In the genomic region with DNA sequence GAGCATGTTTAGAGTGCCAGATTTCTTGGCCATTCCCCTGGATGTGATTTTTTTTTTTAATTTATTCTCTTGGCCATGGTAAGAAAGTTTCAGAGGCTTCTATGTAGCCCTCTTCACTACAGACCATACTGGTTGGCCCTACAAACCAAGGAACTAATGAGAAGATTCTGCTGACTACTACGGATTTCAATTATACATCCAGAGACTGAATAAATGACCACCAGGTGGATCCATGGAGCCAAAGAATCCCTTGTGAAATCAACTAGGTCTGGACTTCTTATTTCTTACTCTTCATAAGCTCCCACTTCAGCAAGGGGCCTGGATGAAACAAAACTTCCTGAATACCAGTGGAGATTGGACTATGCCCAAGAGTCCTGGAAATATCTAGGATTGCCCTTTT, we compare ENCODE assay signal across 11 cellular contexts. TPM values are rescaled to one million over a fixed set of nuclear protein-coding genes. Genes with fewer than 3 reads are reported as not detected.
DNase-seq lines count a peak whose midpoint lies in the region; ATAC-seq, FAIRE-seq and TF ChIP-seq lines count a peak whose summit lies in the region.
"Had no signal": no experiment of that assay in that cellular context is flagged by ENCODE, and none has a peak within 500 bp of the region (broad histone marks: within the 10 kb centered on the region; RNA-seq: fewer than 3 reads in every experiment).

No MANE protein-coding gene starts in this region.

- BruUV-seq in endothelial cell of umbilical vein (replicated peaks; lab: Mats Ljungman, UMichigan), result no TSS peak

- no peak overlapping the region for H2AFZ ChIP-seq in endothelial cell of umbilical vein (ENCODE audit: low read depth, low read length)

- CTCF ChIA-PET in endothelial cell of umbilical vein (lab: Charles Lee), result interaction anchor here (0.6 to 2.0 kb wide), 10 partner anchors 9 to 1877 kb away, joined by 3 to 13 read pairs (median 4); no protein-coding TSS in a partner anchor

- H3K4me2 ChIP-seq in endothelial cell of umbilical vein (ENCODE audit: insufficient read depth, low read length), result no peak overlapping the region

- no peaks in the 10 kb centered on the region for H3K36me3 Mint-ChIP-seq in activated naive CD4-positive, alpha-beta T cell treated with anti-CD3 and anti-CD28 coated beads, Interleukin-2, amount 50 U/mL, for 72 hours

- no peaks in the 10 kb centered on the region for H3K36me3 ChIP-seq in endothelial cell of umbilical vein (ENCODE audit: control insufficient read depth in 2 of 2, extremely low read depth in 1 of 2, insufficient read depth in 2 of 2, low read length in 2 of 2)

- POLR2A ChIA-PET in endothelial cell of umbilical vein (lab: Charles Lee), result no interaction called here

- no peak overlapping the region for H3K27ac ChIP-seq in 22Rv1
- no peak overlapping the region for H3K27ac ChIP-seq in endothelial cell of umbilical vein (ENCODE audit: insufficient read depth, low read depth, low read length)

- DNase-seq in ELR (ENCODE audit: low read depth), result peak; percentile 49
- DNase-seq in NCI-H69 (lab: John Stamatoyannopoulos, UW), result peak; percentile 25
- DNase-seq in endothelial cell of umbilical vein (ENCODE audit: low read depth, low spot score), result peak; percentile 11
- DNase-seq in midbrain (lab: John Stamatoyannopoulos, UW), result no peak
- DNase-seq in superior temporal gyrus (ENCODE audit: extremely low spot score), result no peak
- DNase-seq in activated naive CD4-positive, alpha-beta T cell treated with anti-CD3 and anti-CD28 coated beads, Interleukin-2, amount 50 U/mL, for 72 hours (ENCODE audit: low spot score in 2 of 2), result no peak
- DNase-seq: CD4-positive, CD25-positive, alpha-beta regulatory T cell; NCI-H187; T-helper 9 cell had no signal

- H3K9ac ChIP-seq in endothelial cell of umbilical vein (replicated peaks; ENCODE audit: extremely low read depth, insufficient read depth, low read length), result no peak overlapping the region

- intact Hi-C loops in endothelial cell of umbilical vein (cut with micrococcal nuclease), result no loop called here

- peaks cover 0 to 7% of the 10 kb centered on the region in 2 experiments for H3K27me3 ChIP-seq in endothelial cell of umbilical vein (ENCODE audit: control insufficient read depth in 2 of 2, insufficient read depth in 2 of 2, low read length in 2 of 2)

- TF ChIP-seq CTCF in 22Rv1 (IDR thresholded peaks at IDR 0.05) (0 out of 2 replicates have a peak, but pooled peaks have one; percentile 15), endothelial cell of umbilical vein (IDR thresholded peaks at IDR 0.05; ENCODE audit: extremely low read depth in 1 of 2, insufficient read depth in 1 of 2, low read depth in 1 of 2, low read length in 2 of 2) (no peak)

- no peaks in the 10 kb centered on the region for H3K9me3 ChIP-seq in endothelial cell of umbilical vein (replicated peaks; ENCODE audit: control insufficient read depth, insufficient read depth, low read length)

- no peaks in the 10 kb centered on the region for H3K9me3 Mint-ChIP-seq in activated naive CD4-positive, alpha-beta T cell treated with anti-CD3 and anti-CD28 coated beads, Interleukin-2, amount 50 U/mL, for 72 hours
- H3K9me3 Mint-ChIP-seq: CD4-positive, CD25-positive, alpha-beta regulatory T cell had no signal

- no peak for ATAC-seq in GM21360 (IDR thresholded peaks at IDR 0.05; ENCODE audit: unreplicated experiment)
- ATAC-seq in activated naive CD4-positive, alpha-beta T cell treated with anti-CD3 and anti-CD28 coated beads, Interleukin-2, amount 50 U/mL, for 72 hours, result no peak

- H3K9me1 ChIP-seq in endothelial cell of umbilical vein (replicated peaks; ENCODE audit: control insufficient read depth, extremely low read depth, insufficient read depth, low read length), result no peaks in the 10 kb centered on the region

- H3K4me3 ChIP-seq in endothelial cell of umbilical vein (replicated peaks in 1 of 3; ENCODE audit: insufficient read depth in 1 of 3, low read depth in 1 of 3, low read length in 3 of 3), result no peak overlapping the region

- dilution Hi-C loops in endothelial cell of umbilical vein (cut with MboI; ENCODE audit: extremely low pct_ligation_motif_present, low sequenced_read_pairs), result no loop called here

- H3K79me2 ChIP-seq in endothelial cell of umbilical vein (ENCODE audit: control insufficient read depth, insufficient read depth, low read length), result no peaks in the 10 kb centered on the region

- no peak for TF ChIP-seq POLR2A in endothelial cell of umbilical vein (IDR thresholded peaks at IDR 0.05; ENCODE audit: low read depth, low read length)

- H4K20me1 ChIP-seq in endothelial cell of umbilical vein (replicated peaks; ENCODE audit: control insufficient read depth, extremely low read depth, insufficient read depth, low read length), result no peaks in the 10 kb centered on the region

- no peak overlapping the region for H3K27ac Mint-ChIP-seq in activated naive CD4-positive, alpha-beta T cell treated with anti-CD3 and anti-CD28 coated beads, Interleukin-2, amount 50 U/mL, for 72 hours
- H3K27ac Mint-ChIP-seq: CD4-positive, CD25-positive, alpha-beta regulatory T cell had no signal

- no peaks in the 10 kb centered on the region for H3K4me1 ChIP-seq in endothelial cell of umbilical vein (ENCODE audit: control insufficient read depth, extremely low read depth, insufficient read depth, low read length)

- no peak for FAIRE-seq in endothelial cell of umbilical vein (lab: Jason Lieb, UNC)

TF ChIP-seq in endothelial cell of umbilical vein, 7 proteins besides CTCF, POLR2A, EP300 and RAD21:
- TF ChIP-seq MYC (IDR thresholded peaks at IDR 0.05; ENCODE audit: low read depth, low read length) (no peak), GATA2 (IDR thresholded peaks at IDR 0.05; ENCODE audit: insufficient read depth, insufficient read length, low read depth, low read length) (no peak), POLR2AphosphoS5 (IDR thresholded peaks at IDR 0.05; ENCODE audit: insufficient read depth, low read depth, low read length) (no peak), JUN (IDR thresholded peaks at IDR 0.05; ENCODE audit: borderline replicate concordance, insufficient read depth, insufficient read length, low read depth) (no peak), FOS (IDR thresholded peaks at IDR 0.05; ENCODE audit: borderline replicate concordance, insufficient read depth, low read length) (no peak), EZH2 (IDR thresholded peaks at IDR 0.05; ENCODE audit: borderline replicate concordance, low read depth, low read length, severe bottlenecking) (no peak)
- TF ChIP-seq, protein P1, sequence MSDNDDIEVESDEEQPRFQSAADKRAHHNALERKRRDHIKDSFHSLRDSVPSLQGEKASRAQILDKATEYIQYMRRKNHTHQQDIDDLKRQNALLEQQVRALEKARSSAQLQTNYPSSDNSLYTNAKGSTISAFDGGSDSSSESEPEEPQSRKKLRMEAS (IDR thresholded peaks at IDR 0.05; ENCODE audit: insufficient read depth, insufficient read length), result no peak

RNA-seq across cellular contexts. Expression of gene ZNF622, which starts 27.6 kb away (rescaled TPM):
- 23.1 and 26.6 TPM in 2 replicates for total RNA-seq in endothelial cell of umbilical vein
- 8.2 and 10.0 TPM in 2 replicates for polyA plus RNA-seq in endothelial cell of umbilical vein
- polyA plus RNA-seq in endothelial cell of umbilical vein (2011; cell fraction: cytosol; rRNA removed), result 12.9 and 13.1 TPM in 2 replicates
- polyA plus RNA-seq in endothelial cell of umbilical vein (2011; cell fraction: nucleus; rRNA removed), result 8.0 and 8.7 TPM in 2 replicates
- 24.1 and 29.4 TPM in 2 replicates for polyA plus RNA-seq in endothelial cell of umbilical vein (2012)
- 8.7 and 9.3 TPM in 2 replicates for polyA minus RNA-seq in endothelial cell of umbilical vein
- polyA minus RNA-seq in endothelial cell of umbilical vein (2011; cell fraction: cytosol; rRNA and poly(A)+ RNA removed), result 27.0 TPM
- polyA minus RNA-seq in endothelial cell of umbilical vein (2011; cell fraction: nucleus; rRNA and poly(A)+ RNA removed), result 4.6 and 7.5 TPM in 2 replicates
- 10 to 100 TPM; 24.4 to 37.3 TPM for total RNA-seq in activated naive CD4-positive, alpha-beta T cell treated with anti-CD3 and anti-CD28 coated beads, Interleukin-2, amount 50 U/mL, for 72 hours

Comparison
In these comparisons a context has a peak if more than half of its experiments do, and no peak if none do; other contexts are left out.
1. DNase-seq: peak in ELR (single experiment), NCI-H69 (single experiment) and endothelial cell of umbilical vein (single experiment); none in midbrain (single experiment), superior temporal gyrus (single experiment) and activated naive CD4-positive, alpha-beta T cell treated with anti-CD3 and anti-CD28 coated beads, Interleukin-2, amount 50 U/mL, for 72 hours (0 of 2).